24 cellular contexts compared by ENCODE assay signal in genomic region chr16:7914738-7915137, GRCh38.
"Had no signal": no experiment of that assay in that cellular context is flagged by ENCODE, and none has a peak within 500 bp of the region (broad histone marks: within the 10 kb centered on the region; RNA-seq: fewer than 3 reads in every experiment).

No MANE protein-coding gene starts in this region.

- ATAC-seq: left colon; left lung; naive thymus-derived CD4-positive, alpha-beta T cell; natural killer cell treated with Interleukin-12 subunit alpha and Interleukin-12 subunit beta and Interleukin-15 and Interleukin-18, amount 100 ng/mL, for 72 hours; stimulated activated naive B cell treated with anti-CD40 and anti-IgM and Interleukin-4, amounts not matched to agents 10 μg/mL and 1 μg/mL and 100 μg/mL, for 72 hours; stimulated activated naive CD8-positive, alpha-beta T cell treated with anti-CD3 and anti-CD28 coated beads, Interleukin-15, Interleukin-2, amounts not matched to agents 100 U/mL and 50 U/mL, for 24 hours had no signal

- H3K4me3 ChIP-seq: left lung, lung, ovary, right atrium auricular region, right lobe of liver, stomach, testis, thyroid gland, transverse colon, upper lobe of left lung, vagina had no signal

- H3K4me1 ChIP-seq: left lung, right atrium auricular region, right lobe of liver, stomach, testis, thyroid gland, transverse colon, upper lobe of left lung, vagina had no signal

- H3K36me3 ChIP-seq: left lung, ovary, right atrium auricular region, right lobe of liver, stomach, thyroid gland, transverse colon, upper lobe of left lung, vagina had no signal

- H3K27ac ChIP-seq: left lung, ovary, right atrium auricular region, right lobe of liver, stomach, testis, thyroid gland, transverse colon, upper lobe of left lung, vagina had no signal

- DNase-seq: hypothalamus; immature natural killer cell; kidney; left colon; left lung; mesendoderm; naive thymus-derived CD4-positive, alpha-beta T cell; ovary; right lobe of liver; stimulated activated CD4-positive, alpha-beta T cell treated with anti-CD3 and anti-CD28 coated beads, Interleukin-12 subunit alpha, Interleukin-12 subunit beta, amount 100 ng/mL, for 4 hours; stimulated activated CD4-positive, alpha-beta T cell treated with anti-CD3 and anti-CD28 coated beads, Interleukin-15, amount 100 ng/mL, for 24 hours; stimulated activated CD4-positive, alpha-beta T cell treated with anti-CD3 and anti-CD28 coated beads, Interleukin-2, amount 100 ng/mL, for 24 hours; stimulated activated CD4-positive, alpha-beta T cell treated with anti-CD3 and anti-CD28 coated beads, Interleukin-4, amount 100 ng/mL, for 1 hour; stimulated activated naive B cell treated with anti-CD40 and anti-IgM and Interleukin-4, amounts not matched to agents 10 μg/mL and 1 μg/mL and 100 μg/mL, for 72 hours; stimulated activated naive CD8-positive, alpha-beta T cell treated with anti-CD3 and anti-CD28 coated beads, Interleukin-15, Interleukin-2, amounts not matched to agents 100 U/mL and 50 U/mL, for 24 hours; stomach; testis; thyroid gland; transverse colon; upper lobe of left lung had no signal

- H3K27me3 ChIP-seq: left lung, ovary, right atrium auricular region, right lobe of liver, stomach, testis, thyroid gland, transverse colon, upper lobe of left lung, vagina had no signal

- H3K9me3 ChIP-seq: left lung, ovary, right atrium auricular region, right lobe of liver, stomach, testis, thyroid gland, transverse colon, upper lobe of left lung, vagina had no signal
